Comparison of ENCODE assay signal across 8 cellular contexts in genomic region chr5:157563373-157564148, GRCh38. TPM values are rescaled to one million over a fixed set of nuclear protein-coding genes. Genes with fewer than 3 reads are reported as not detected.
A peak's percentile ranks its signal among the peaks of the same experiment; 100 is the strongest.
DNase-seq lines count a peak whose midpoint lies in the region; ATAC-seq, FAIRE-seq and TF ChIP-seq lines count a peak whose summit lies in the region.

No MANE protein-coding gene starts in this region.

- DNase-seq in H54 (ENCODE audit: insufficient read length, low spot score): peak; percentile 54
- no peak for DNase-seq in activated T-helper 2 cell treated with anti-CD3 and anti-CD28 coated beads, Interferon-gamma antibody, Interleukin-2, Interleukin-4, amounts not matched to agents 10 μg/mL and 5 μg/mL and 100 μg/mL, durations not matched to agents 14 hours and 24 hours and 36 hours (ENCODE audit: low spot score)
- DNase-seq in left cardiac atrium: peak; percentile 78
- no peak for DNase-seq in DMS153 treated with DMSO at 0.1 percent for 48 hours (lab: John Stamatoyannopoulos, UW; ENCODE audit: unreplicated experiment)

- peak overlapping the region; percentile 24 for H3K27ac Mint-ChIP-seq in activated T-helper 2 cell treated with anti-CD3 and anti-CD28 coated beads, Interferon-gamma antibody, Interleukin-2, Interleukin-4, amounts not matched to agents 10 μg/mL and 5 μg/mL and 100 μg/mL, durations not matched to agents 14 hours and 24 hours and 36 hours
- H3K27ac Mint-ChIP-seq in stimulated activated memory B cell treated with anti-CD40 and anti-IgM and Interleukin-4, amounts not matched to agents 10 μg/mL and 1 μg/mL and 100 μg/mL, for 72 hours: peak overlapping the region; percentile 73

- intact Hi-C loops in activated T-helper 2 cell treated with anti-CD3 and anti-CD28 coated beads, Interferon-gamma antibody, Interleukin-2, Interleukin-4, amounts not matched to agents 10 μg/mL and 5 μg/mL and 100 μg/mL, durations not matched to agents 14 hours and 24 hours and 36 hours (cut with micrococcal nuclease): no loop called here
- intact Hi-C loops in left cardiac atrium (cut with DNase I): loop anchor here in 1 of 2 donors (5.0 kb wide), 1 partner anchor 46 kb away; no protein-coding TSS in a partner anchor

- no peak for TF ChIP-seq POLR2A in H54 (IDR thresholded peaks at IDR 0.05; ENCODE audit: low read depth, low read length)

- no peak overlapping the region for H3K4me3 Mint-ChIP-seq in activated T-helper 2 cell treated with anti-CD3 and anti-CD28 coated beads, Interferon-gamma antibody, Interleukin-2, Interleukin-4, amounts not matched to agents 10 μg/mL and 5 μg/mL and 100 μg/mL, durations not matched to agents 14 hours and 24 hours and 36 hours (ENCODE audit: low read depth)
- no peak overlapping the region for H3K4me3 Mint-ChIP-seq in stimulated activated memory B cell treated with anti-CD40 and anti-IgM and Interleukin-4, amounts not matched to agents 10 μg/mL and 1 μg/mL and 100 μg/mL, for 72 hours

- FAIRE-seq in H54 (lab: Jason Lieb, UNC): no peak

- H3K27me3 Mint-ChIP-seq in activated T-helper 2 cell treated with anti-CD3 and anti-CD28 coated beads, Interferon-gamma antibody, Interleukin-2, Interleukin-4, amounts not matched to agents 10 μg/mL and 5 μg/mL and 100 μg/mL, durations not matched to agents 14 hours and 24 hours and 36 hours (ENCODE audit: low read depth): no peaks in the 10 kb centered on the region
- no peaks in the 10 kb centered on the region for H3K27me3 Mint-ChIP-seq in stimulated activated memory B cell treated with anti-CD40 and anti-IgM and Interleukin-4, amounts not matched to agents 10 μg/mL and 1 μg/mL and 100 μg/mL, for 72 hours

- ATAC-seq in left cardiac atrium (peak; percentile 68 to 77), esophagus mucosa (no peak), GM19324 (IDR thresholded peaks at IDR 0.05; ENCODE audit: low FRiP score, unreplicated experiment) (no peak), GM18520 (IDR thresholded peaks at IDR 0.05; ENCODE audit: unreplicated experiment) (no peak)
- no peak for ATAC-seq in stimulated activated memory B cell treated with anti-CD40 and anti-IgM and Interleukin-4, amounts not matched to agents 10 μg/mL and 1 μg/mL and 100 μg/mL, for 72 hours

- peaks cover 66% of the 10 kb centered on the region for H3K4me1 Mint-ChIP-seq in activated T-helper 2 cell treated with anti-CD3 and anti-CD28 coated beads, Interferon-gamma antibody, Interleukin-2, Interleukin-4, amounts not matched to agents 10 μg/mL and 5 μg/mL and 100 μg/mL, durations not matched to agents 14 hours and 24 hours and 36 hours (ENCODE audit: low read depth)
- H3K4me1 Mint-ChIP-seq in stimulated activated memory B cell treated with anti-CD40 and anti-IgM and Interleukin-4, amounts not matched to agents 10 μg/mL and 1 μg/mL and 100 μg/mL, for 72 hours: peaks cover 80% of the 10 kb centered on the region

- no peaks in the 10 kb centered on the region for H3K9me3 Mint-ChIP-seq in activated T-helper 2 cell treated with anti-CD3 and anti-CD28 coated beads, Interferon-gamma antibody, Interleukin-2, Interleukin-4, amounts not matched to agents 10 μg/mL and 5 μg/mL and 100 μg/mL, durations not matched to agents 14 hours and 24 hours and 36 hours
- no peaks in the 10 kb centered on the region for H3K9me3 Mint-ChIP-seq in stimulated activated memory B cell treated with anti-CD40 and anti-IgM and Interleukin-4, amounts not matched to agents 10 μg/mL and 1 μg/mL and 100 μg/mL, for 72 hours

- peaks cover 87% of the 10 kb centered on the region for H3K36me3 Mint-ChIP-seq in activated T-helper 2 cell treated with anti-CD3 and anti-CD28 coated beads, Interferon-gamma antibody, Interleukin-2, Interleukin-4, amounts not matched to agents 10 μg/mL and 5 μg/mL and 100 μg/mL, durations not matched to agents 14 hours and 24 hours and 36 hours (ENCODE audit: low read depth)
- H3K36me3 Mint-ChIP-seq in stimulated activated memory B cell treated with anti-CD40 and anti-IgM and Interleukin-4, amounts not matched to agents 10 μg/mL and 1 μg/mL and 100 μg/mL, for 72 hours: peaks cover 49% of the 10 kb centered on the region

RNA-seq across cellular contexts. Expression of gene ADAM19, which starts 12.0 kb away (rescaled TPM):
- 229 and 237 TPM in 2 replicates for total RNA-seq in activated T-helper 2 cell treated with anti-CD3 and anti-CD28 coated beads, Interferon-gamma antibody, Interleukin-2, Interleukin-4, amounts not matched to agents 10 μg/mL and 5 μg/mL and 100 μg/mL, durations not matched to agents 14 hours and 24 hours and 36 hours
- total RNA-seq in left cardiac atrium: 10 to 100 TPM; 19.0 to 57.5 TPM
- total RNA-seq in esophagus mucosa: 2.2 TPM

Comparison
In these comparisons a context has a peak if more than half of its experiments do, and no peak if none do; other contexts are left out.
1. DNase-seq: peak in H54 (single experiment) and left cardiac atrium (single experiment); none in activated T-helper 2 cell treated with anti-CD3 and anti-CD28 coated beads, Interferon-gamma antibody, Interleukin-2, Interleukin-4, amounts not matched to agents 10 μg/mL and 5 μg/mL and 100 μg/mL, durations not matched to agents 14 hours and 24 hours and 36 hours (single experiment) and DMS153 treated with DMSO at 0.1 percent for 48 hours (single experiment).
2. ATAC-seq: peak in left cardiac atrium (2 of 2); none in stimulated activated memory B cell treated with anti-CD40 and anti-IgM and Interleukin-4, amounts not matched to agents 10 μg/mL and 1 μg/mL and 100 μg/mL, for 72 hours (single experiment), esophagus mucosa (single experiment), GM19324 (single experiment) and GM18520 (single experiment).